Comparison of ENCODE assay signal across 8 cellular contexts in the genomic region with DNA sequence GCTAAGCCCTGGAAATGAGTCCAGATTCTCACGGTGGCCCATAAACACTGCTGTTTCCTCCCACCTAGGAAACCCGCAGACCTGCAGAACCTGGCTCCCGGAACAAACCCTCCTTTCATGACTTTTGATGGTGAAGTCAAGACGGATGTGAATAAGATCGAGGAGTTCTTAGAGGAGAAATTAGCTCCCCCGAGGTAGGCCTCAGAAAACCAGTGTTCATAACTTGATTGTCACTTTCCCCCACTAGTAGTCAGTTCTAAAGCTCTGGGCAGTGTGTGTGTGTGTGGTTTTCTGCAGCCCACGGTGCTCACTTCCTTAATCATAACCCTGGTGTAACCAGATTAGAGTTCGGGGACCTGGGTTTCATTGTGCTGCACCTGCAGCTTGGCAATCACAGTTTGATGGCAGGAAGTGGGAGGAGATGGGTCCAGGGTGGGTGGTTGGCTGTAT. TPM values are rescaled to one million over a fixed set of nuclear protein-coding genes. Genes with fewer than 3 reads are reported as not detected.
DNase-seq lines count a peak whose midpoint lies in the region; ATAC-seq and TF ChIP-seq lines count a peak whose summit lies in the region.

No MANE protein-coding gene starts in this region.

- H3K4me1 Mint-ChIP-seq in activated B cell treated with CpG ODN at 0.5 μM for 24 hours (peaks cover 8% of the 10 kb centered on the region), CD14-positive monocyte (peaks cover 5% of the 10 kb centered on the region)

- H3K9me3 Mint-ChIP-seq in activated B cell treated with CpG ODN at 0.5 μM for 24 hours (no peaks in the 10 kb centered on the region), CD14-positive monocyte (peaks cover 0 to 4% (median 0%) of the 10 kb centered on the region in 7 donors)

- no peak overlapping the region for H3K9ac ChIP-seq in mesendoderm (ENCODE audit: low read length)

- H3K36me3 Mint-ChIP-seq in activated B cell treated with CpG ODN at 0.5 μM for 24 hours (ENCODE audit: low read depth), result no peaks in the 10 kb centered on the region
- no peaks in the 10 kb centered on the region for H3K36me3 Mint-ChIP-seq in CD14-positive monocyte

- POLR2A ChIA-PET in activated B cell treated with CpG ODN at 0.5 μM for 24 hours (lab: Charles Lee), result no interaction called here

- H3K23ac ChIP-seq in mesendoderm (ENCODE audit: low read length), result no peak overlapping the region

- H3K4ac ChIP-seq in mesendoderm (ENCODE audit: low read depth, low read length), result no peak overlapping the region

- no peak overlapping the region for H3K27ac ChIP-seq in mesendoderm (ENCODE audit: low read depth, low read length)

- no peak overlapping the region for H4K5ac ChIP-seq in mesendoderm (ENCODE audit: low read length)

- H3K4me3 Mint-ChIP-seq in activated B cell treated with CpG ODN at 0.5 μM for 24 hours (peak overlapping the region; percentile 11), CD14-positive monocyte (no peak overlapping the region)

- H3K79me1 ChIP-seq in mesendoderm (ENCODE audit: low read length), result no peaks in the 10 kb centered on the region

- DNase-seq in GM19240 (ENCODE audit: insufficient read length, low spot score) (peak; percentile 46), activated B cell treated with CpG ODN at 0.5 μM for 24 hours (no peak), mesendoderm (no peak), CD14-positive monocyte (ENCODE audit: low spot score) (no peak), NOMO-1 (lab: John Stamatoyannopoulos, UW; ENCODE audit: unreplicated experiment in 2 of 2) (no peak)
- peak; percentile 29 to 47 for DNase-seq in stimulated activated CD4-positive, alpha-beta T cell treated with anti-CD3 and anti-CD28 coated beads, Interleukin-4, amount 100 ng/mL, for 48 hours (ENCODE audit: low read depth in 2 of 2)

- H3K4me2 ChIP-seq in mesendoderm (ENCODE audit: low read length), result no peak overlapping the region

- H3K27me3 ChIP-seq in mesendoderm (ENCODE audit: insufficient read depth, low read length, poor library complexity), result no peaks in the 10 kb centered on the region

- H3K27ac Mint-ChIP-seq in activated B cell treated with CpG ODN at 0.5 μM for 24 hours (no peak overlapping the region), CD14-positive monocyte (no peak overlapping the region)

- no CpG with 5 or more reads among the region's 8 CpGs for WGBS in mesendoderm (ENCODE audit: extremely low coverage, insufficient coverage, low lambda C conversion rate)

- intact Hi-C loops in activated B cell treated with CpG ODN at 0.5 μM for 24 hours (cut with micrococcal nuclease), result no loop called here
- intact Hi-C loops in CD14-positive monocyte (cut with micrococcal nuclease), result no loop called here

- no peak overlapping the region for H4K8ac ChIP-seq in mesendoderm (ENCODE audit: low read depth, low read length)

- H3K18ac ChIP-seq in mesendoderm (ENCODE audit: low read length), result no peak overlapping the region

- no peak overlapping the region for H3K56ac ChIP-seq in mesendoderm (ENCODE audit: low read length)

- H3K36me3 ChIP-seq in mesendoderm (ENCODE audit: control insufficient read depth, insufficient read depth, low read length), result no peaks in the 10 kb centered on the region

- no peak overlapping the region for H2AK5ac ChIP-seq in mesendoderm (ENCODE audit: low read length)

- H3K27me3 Mint-ChIP-seq in activated B cell treated with CpG ODN at 0.5 μM for 24 hours, result peaks cover 7% of the 10 kb centered on the region
- peaks cover 8 to 19% (median 14%) of the 10 kb centered on the region in 3 donors for H3K27me3 Mint-ChIP-seq in CD14-positive monocyte (ENCODE audit: low read depth in 3 of 3)

- H2BK5ac ChIP-seq in mesendoderm (ENCODE audit: low read length), result no peak overlapping the region

- no peaks in the 10 kb centered on the region for H3K4me1 ChIP-seq in mesendoderm (ENCODE audit: control insufficient read depth, low read depth, low read length)

- peak; percentile 83 for ATAC-seq in HG02981 (IDR thresholded peaks at IDR 0.05; ENCODE audit: unreplicated experiment)
- ATAC-seq in activated B cell treated with CpG ODN at 0.5 μM for 24 hours (ENCODE audit: low read depth), result peak; percentile 66
- no peak for ATAC-seq in GM21423 (IDR thresholded peaks at IDR 0.05; ENCODE audit: unreplicated experiment)

- no peak overlapping the region for H3K4me3 ChIP-seq in mesendoderm (ENCODE audit: low read length)

- CTCF ChIA-PET in activated B cell treated with CpG ODN at 0.5 μM for 24 hours (lab: Charles Lee), result interaction anchor here (1.2 kb wide), 1 partner anchor 12 kb away, joined by 3 read pairs; no protein-coding TSS in a partner anchor

- H2BK15ac ChIP-seq in mesendoderm (replicated peaks; ENCODE audit: low read depth), result no peak overlapping the region

- TF ChIP-seq CTCF in activated B cell treated with CpG ODN at 0.5 μM for 24 hours (IDR thresholded peaks at IDR 0.05) (no peak), CD14-positive monocyte (IDR thresholded peaks at IDR 0.05) (no peak)

- no peaks in the 10 kb centered on the region for H3K79me2 ChIP-seq in mesendoderm (ENCODE audit: control insufficient read depth, insufficient read depth, low read length)

- no peak overlapping the region for H2BK120ac ChIP-seq in mesendoderm (ENCODE audit: low read depth, low read length)

RNA-seq across cellular contexts. Expression of a gene that starts 39.1 kb away (rescaled TPM):
- total RNA-seq in activated B cell treated with CpG ODN at 0.5 μM for 24 hours, result not detected in 2 replicates
- 0.32 TPM for polyA plus RNA-seq in mesendoderm (2013, experiment 1 of 2)
- polyA plus RNA-seq in mesendoderm (2013, experiment 2 of 2), result 0.29 TPM
- not detected for polyA plus RNA-seq in CD14-positive monocyte

Comparison
In these comparisons a context has a peak if more than half of its experiments do, and no peak if none do; other contexts are left out.
1. DNase-seq: peak in GM19240 (single experiment) and stimulated activated CD4-positive, alpha-beta T cell treated with anti-CD3 and anti-CD28 coated beads, Interleukin-4, amount 100 ng/mL, for 48 hours (2 of 2); none in activated B cell treated with CpG ODN at 0.5 μM for 24 hours (single experiment), mesendoderm (single experiment), CD14-positive monocyte (single experiment) and NOMO-1 (0 of 2).